24 cellular contexts compared by ENCODE assay signal in the genomic region with DNA sequence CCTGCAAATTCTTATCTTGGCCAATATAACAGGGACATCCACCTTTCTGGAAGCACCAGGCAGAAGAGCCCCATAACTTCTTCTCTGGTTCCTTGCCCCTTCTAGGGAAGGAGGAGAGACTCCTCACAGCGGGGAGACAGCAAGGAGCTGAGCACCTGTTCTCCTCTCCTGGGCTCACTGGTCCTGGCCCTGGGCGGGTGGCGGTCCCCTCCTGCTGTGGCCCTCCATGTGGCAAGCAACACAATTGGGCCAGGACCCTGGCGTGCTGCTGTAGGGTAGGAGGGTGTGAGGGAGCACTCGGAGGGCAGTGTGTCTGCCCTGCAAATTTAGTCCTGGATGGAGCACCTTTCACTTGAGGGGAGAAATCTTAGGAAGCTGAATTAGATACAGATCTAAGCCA. TPM values are rescaled to one million over a fixed set of nuclear protein-coding genes. Genes with fewer than 3 reads are reported as not detected.
DNase-seq lines count a peak whose midpoint lies in the region; ATAC-seq and TF ChIP-seq lines count a peak whose summit lies in the region.
"Had no signal": no experiment of that assay in that cellular context is flagged by ENCODE, and none has a peak within 500 bp of the region (broad histone marks: within the 10 kb centered on the region; RNA-seq: fewer than 3 reads in every experiment).

No MANE protein-coding gene starts in this region.

- no peak for ATAC-seq in activated CD8-positive, alpha-beta T cell treated with anti-CD3 and anti-CD28 coated beads for 36 hours
- ATAC-seq in activated CD8-positive, alpha-beta T cell treated with anti-CD3 and anti-CD28 coated beads, Interleukin-2, amount 10 ng/mL, durations not matched to agents 7 days and 5 days: no peak
- ATAC-seq: GM23338, HCT116 had no signal

- TF ChIP-seq CTCF in activated CD8-positive, alpha-beta T cell treated with anti-CD3 and anti-CD28 coated beads for 36 hours (IDR thresholded peaks at IDR 0.05): no peak
- no peak for TF ChIP-seq CTCF in dorsolateral prefrontal cortex (IDR thresholded peaks at IDR 0.05 in 54 of 56, conservative IDR thresholded peaks at IDR 0.05 in 2 of 56; ENCODE audit: low read depth in 1 of 56, partially characterized antibody in 56 of 56)
- TF ChIP-seq CTCF in glutamatergic neuron (IDR thresholded peaks at IDR 0.05; ENCODE audit: partially characterized antibody, unreplicated experiment): no peak

- no peaks in the 10 kb centered on the region for H3K27me3 Mint-ChIP-seq in activated CD8-positive, alpha-beta T cell treated with anti-CD3 and anti-CD28 coated beads for 36 hours
- H3K27me3 Mint-ChIP-seq in activated CD8-positive, alpha-beta T cell treated with anti-CD3 and anti-CD28 coated beads, Interleukin-2, amount 10 ng/mL, durations not matched to agents 7 days and 5 days (ENCODE audit: low read depth): no peaks in the 10 kb centered on the region
- H3K27me3 Mint-ChIP-seq in glutamatergic neuron (ENCODE audit: unreplicated experiment): peaks cover 4% of the 10 kb centered on the region
- H3K27me3 Mint-ChIP-seq: CD4-positive, CD25-positive, alpha-beta regulatory T cell had no signal

- intact Hi-C loops in activated CD8-positive, alpha-beta T cell treated with anti-CD3 and anti-CD28 coated beads for 36 hours (cut with micrococcal nuclease): no loop called here
- intact Hi-C loops in dorsolateral prefrontal cortex (cut with DNase I): no loop called here

- H3K4me3 Mint-ChIP-seq in activated CD8-positive, alpha-beta T cell treated with anti-CD3 and anti-CD28 coated beads for 36 hours: no peak overlapping the region
- no peak overlapping the region for H3K4me3 Mint-ChIP-seq in activated CD8-positive, alpha-beta T cell treated with anti-CD3 and anti-CD28 coated beads, Interleukin-2, amount 10 ng/mL, durations not matched to agents 7 days and 5 days
- H3K4me3 Mint-ChIP-seq in glutamatergic neuron (ENCODE audit: unreplicated experiment): no peak overlapping the region
- H3K4me3 Mint-ChIP-seq: B cell; CD4-positive, CD25-positive, alpha-beta regulatory T cell; GM23338; H9 had no signal

- H3K4me3 ChIP-seq in dorsolateral prefrontal cortex: no peak overlapping the region
- H3K4me3 ChIP-seq: BLaER1, GM23338 had no signal

- POLR2A ChIA-PET in activated CD8-positive, alpha-beta T cell treated with anti-CD3 and anti-CD28 coated beads for 36 hours (lab: Charles Lee): interaction anchor here (0.5 kb wide), 1 partner anchor 67 kb away, joined by 3 read pairs; no protein-coding TSS in a partner anchor
- POLR2A ChIA-PET in activated CD8-positive, alpha-beta T cell treated with anti-CD3 and anti-CD28 coated beads, Interleukin-2, amount 10 ng/mL, durations not matched to agents 7 days and 5 days (lab: Charles Lee): no interaction called here

- no peak for DNase-seq in activated CD8-positive, alpha-beta T cell treated with anti-CD3 and anti-CD28 coated beads for 36 hours
- DNase-seq in activated CD8-positive, alpha-beta T cell treated with anti-CD3 and anti-CD28 coated beads, Interleukin-2, amount 10 ng/mL, durations not matched to agents 7 days and 5 days: no peak
- DNase-seq in dorsolateral prefrontal cortex (no peak), glutamatergic neuron (no peak), germinal center (ENCODE audit: low spot score) (no peak), NCI-H82 treated with DMSO at 0.1 percent for 48 hours (lab: John Stamatoyannopoulos, UW; ENCODE audit: unreplicated experiment) (no peak)
- DNase-seq in activated naive CD4-positive, alpha-beta T cell (lab: John Stamatoyannopoulos, UW): no peak
- DNase-seq: Calu3; CD4-positive, CD25-positive, alpha-beta regulatory T cell; COR-L47; DMS53; DMS79 treated with DMSO at 0.1 percent for 48 hours; GF-D8; H9 had no signal

- no peaks in the 10 kb centered on the region for H3K27me3 ChIP-seq in dorsolateral prefrontal cortex
- H3K27me3 ChIP-seq: BLaER1 had no signal

- CTCF ChIA-PET in activated CD8-positive, alpha-beta T cell treated with anti-CD3 and anti-CD28 coated beads for 36 hours (lab: Charles Lee): interaction anchor here (0.8 to 4.9 kb wide), 7 partner anchors 18 to 168 kb away, joined by 3 to 24 read pairs (median 4); no protein-coding TSS in a partner anchor
- CTCF ChIA-PET in activated CD8-positive, alpha-beta T cell treated with anti-CD3 and anti-CD28 coated beads, Interleukin-2, amount 10 ng/mL, durations not matched to agents 7 days and 5 days (lab: Charles Lee): interaction anchor here (1.3 to 4.5 kb wide), 3 partner anchors 24 to 168 kb away, joined by 11 to 18 read pairs (median 13); no protein-coding TSS in a partner anchor

- H3K9me3 Mint-ChIP-seq in activated CD8-positive, alpha-beta T cell treated with anti-CD3 and anti-CD28 coated beads for 36 hours: no peaks in the 10 kb centered on the region
- no peaks in the 10 kb centered on the region for H3K9me3 Mint-ChIP-seq in activated CD8-positive, alpha-beta T cell treated with anti-CD3 and anti-CD28 coated beads, Interleukin-2, amount 10 ng/mL, durations not matched to agents 7 days and 5 days (ENCODE audit: insufficient read depth)
- no peaks in the 10 kb centered on the region for H3K9me3 Mint-ChIP-seq in glutamatergic neuron (ENCODE audit: unreplicated experiment)
- H3K9me3 Mint-ChIP-seq: CD4-positive, CD25-positive, alpha-beta regulatory T cell had no signal

- peak overlapping the region; percentile 30 for H3K27ac Mint-ChIP-seq in activated CD8-positive, alpha-beta T cell treated with anti-CD3 and anti-CD28 coated beads for 36 hours
- H3K27ac Mint-ChIP-seq in activated CD8-positive, alpha-beta T cell treated with anti-CD3 and anti-CD28 coated beads, Interleukin-2, amount 10 ng/mL, durations not matched to agents 7 days and 5 days: no peak overlapping the region
- H3K27ac Mint-ChIP-seq in glutamatergic neuron (ENCODE audit: unreplicated experiment): peak overlapping the region; percentile 77
- H3K27ac Mint-ChIP-seq: B cell; CD4-positive, CD25-positive, alpha-beta regulatory T cell; GM23338; H9 had no signal

- no peaks in the 10 kb centered on the region for H3K36me3 Mint-ChIP-seq in activated CD8-positive, alpha-beta T cell treated with anti-CD3 and anti-CD28 coated beads for 36 hours (ENCODE audit: low read depth)
- H3K36me3 Mint-ChIP-seq in activated CD8-positive, alpha-beta T cell treated with anti-CD3 and anti-CD28 coated beads, Interleukin-2, amount 10 ng/mL, durations not matched to agents 7 days and 5 days (ENCODE audit: low read depth): no peaks in the 10 kb centered on the region
- no peaks in the 10 kb centered on the region for H3K36me3 Mint-ChIP-seq in glutamatergic neuron (ENCODE audit: unreplicated experiment)
- H3K36me3 Mint-ChIP-seq: CD4-positive, CD25-positive, alpha-beta regulatory T cell had no signal

- peak overlapping the region in 34 of 59 donors; percentile 6 to 79 (median 60) for H3K27ac ChIP-seq in dorsolateral prefrontal cortex
- peak overlapping the region; percentile 20 for H3K27ac ChIP-seq in temporal lobe (ENCODE audit: low read depth, low read length)
- H3K27ac ChIP-seq: 22Rv1, BLaER1, C4-2B had no signal

- peaks cover 36% of the 10 kb centered on the region for H3K4me1 Mint-ChIP-seq in activated CD8-positive, alpha-beta T cell treated with anti-CD3 and anti-CD28 coated beads for 36 hours (ENCODE audit: low read depth)
- peaks cover 16% of the 10 kb centered on the region for H3K4me1 Mint-ChIP-seq in activated CD8-positive, alpha-beta T cell treated with anti-CD3 and anti-CD28 coated beads, Interleukin-2, amount 10 ng/mL, durations not matched to agents 7 days and 5 days (ENCODE audit: low read depth)
- H3K4me1 Mint-ChIP-seq in glutamatergic neuron (ENCODE audit: low read depth, unreplicated experiment): peaks cover 9% of the 10 kb centered on the region
- H3K4me1 Mint-ChIP-seq: B cell, GM23338, H9 had no signal

RNA-seq across cellular contexts. Expression of a gene that starts 6.9 kb away (rescaled TPM):
- not detected for total RNA-seq in activated CD8-positive, alpha-beta T cell treated with anti-CD3 and anti-CD28 coated beads for 36 hours
- not detected for total RNA-seq in activated CD8-positive, alpha-beta T cell treated with anti-CD3 and anti-CD28 coated beads, Interleukin-2, amount 10 ng/mL, durations not matched to agents 7 days and 5 days
- total RNA-seq in dorsolateral prefrontal cortex (not detected), glutamatergic neuron (ENCODE audit: unreplicated experiment) (not detected), temporal lobe (not detected)
- total RNA-seq: CD4-positive, CD25-positive, alpha-beta regulatory T cell; Daoy; G401; GM23338; H4; H9 had no signal

RNA-seq across cellular contexts. Expression of a gene that starts 60.0 kb away (rescaled TPM):
- not detected for total RNA-seq in activated CD8-positive, alpha-beta T cell treated with anti-CD3 and anti-CD28 coated beads for 36 hours
- total RNA-seq in activated CD8-positive, alpha-beta T cell treated with anti-CD3 and anti-CD28 coated beads, Interleukin-2, amount 10 ng/mL, durations not matched to agents 7 days and 5 days: not detected
- total RNA-seq in dorsolateral prefrontal cortex (under 1 TPM in 3 of 120 experiments, not detected in 117; 0.53 to 0.65 (median 0.55) TPM), glutamatergic neuron (ENCODE audit: unreplicated experiment) (not detected), temporal lobe (not detected)
- total RNA-seq: B cell; CD4-positive, CD25-positive, alpha-beta regulatory T cell; G401; GM23338; H4; H9 had no signal
